In genomic region chr15:80010131-80010673, GRCh38 we compare ENCODE assay signal across 1 cellular context.
TF ChIP-seq lines count a peak whose summit lies in the region.

No MANE protein-coding gene starts in this region.

TF ChIP-seq in GM23338, 12 proteins besides CTCF, POLR2A, EP300 and RAD21 (continued from another document):
- TF ChIP-seq ZNF462 (CRISPR knock-in tag; IDR thresholded peaks at IDR 0.05) = no peak
- TF ChIP-seq EZH2phosphoT487 (IDR thresholded peaks at IDR 0.05; ENCODE audit: unreplicated experiment) = no peak
- no peak for TF ChIP-seq EZH2 (IDR thresholded peaks at IDR 0.05; ENCODE audit: low read depth, unreplicated experiment)
- no peak for TF ChIP-seq CREB1 (CRISPR knock-in tag; IDR thresholded peaks at IDR 0.05; ENCODE audit: low read depth)
- TF ChIP-seq ETS1 (IDR thresholded peaks at IDR 0.05) = no peak
- TF ChIP-seq ZNF331 (CRISPR knock-in tag; IDR thresholded peaks at IDR 0.05; ENCODE audit: low read depth) = no peak
